In the genomic region with DNA sequence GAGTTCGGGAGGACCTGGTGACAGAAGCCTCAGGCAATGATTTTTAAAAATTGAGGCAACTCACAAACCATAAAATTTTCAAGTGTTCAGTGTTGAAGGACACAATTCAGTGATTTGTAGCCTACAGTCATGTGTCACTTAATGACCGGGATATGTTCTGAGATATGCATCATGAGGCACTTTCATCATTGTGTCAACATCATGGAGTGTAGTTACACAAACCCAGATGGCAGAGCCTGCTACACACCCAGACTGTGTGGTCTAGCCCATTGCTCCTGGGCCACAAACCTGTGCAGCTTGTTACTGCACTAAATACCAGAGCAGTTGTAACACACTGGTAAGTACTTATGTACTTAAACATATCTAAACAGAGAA, we compare ENCODE assay signal across 15 cellular contexts. TPM values are rescaled to one million over a fixed set of nuclear protein-coding genes. Genes with fewer than 3 reads are reported as not detected.
DNase-seq lines count a peak whose midpoint lies in the region; ATAC-seq and TF ChIP-seq lines count a peak whose summit lies in the region.
"Had no signal": no experiment of that assay in that cellular context is flagged by ENCODE, and none has a peak within 500 bp of the region (broad histone marks: within the 10 kb centered on the region; RNA-seq: fewer than 3 reads in every experiment).

No MANE protein-coding gene starts in this region.

- no peaks in the 10 kb centered on the region for H3K36me3 Mint-ChIP-seq in Caco-2 (ENCODE audit: insufficient read depth, unreplicated experiment)
- no peaks in the 10 kb centered on the region for H3K36me3 Mint-ChIP-seq in T-cell

- H3K27ac Mint-ChIP-seq in Caco-2 (ENCODE audit: unreplicated experiment): peak overlapping the region; percentile 71
- H3K27ac Mint-ChIP-seq in T-cell: no peak overlapping the region
- H3K27ac Mint-ChIP-seq: activated naive CD4-positive, alpha-beta T cell treated with anti-CD3 and anti-CD28 coated beads for 36 hours had no signal

- TF ChIP-seq CTCF in Caco-2 (IDR thresholded peaks at IDR 0.05; ENCODE audit: insufficient read depth in 1 of 2, low read depth in 1 of 2, low read length in 1 of 2, severe bottlenecking in 1 of 2, unreplicated experiment in 1 of 2): no peak
- TF ChIP-seq CTCF in LNCaP clone FGC (IDR thresholded peaks at IDR 0.05; ENCODE audit: control insufficient read depth, extremely low read depth, insufficient read depth): no peak
- TF ChIP-seq CTCF in choroid plexus epithelial cell (conservative IDR thresholded peaks at IDR 0.05; ENCODE audit: low read depth, low read length): no peak

- H3K27me3 ChIP-seq in Caco-2 (replicated peaks; ENCODE audit: control insufficient read depth, insufficient read depth, low read length) (no peaks in the 10 kb centered on the region), mucosa of rectum (ENCODE audit: control insufficient read depth in 2 of 2, insufficient read depth in 2 of 2, low read length in 2 of 2) (no peaks in the 10 kb centered on the region)

- H3K9me3 Mint-ChIP-seq in Caco-2 (ENCODE audit: unreplicated experiment) (peaks cover 15% of the 10 kb centered on the region), T-cell (peaks cover 4 to 17% (median 9%) of the 10 kb centered on the region in 3 donors)

- peaks cover 35% of the 10 kb centered on the region for H3K4me1 ChIP-seq in Caco-2
- H3K4me1 ChIP-seq in mucosa of rectum (ENCODE audit: control insufficient read depth in 2 of 2, insufficient read depth in 2 of 2, low read length in 2 of 2): peaks cover 21 to 22% of the 10 kb centered on the region in 2 donors

- POLR2A ChIA-PET in Caco-2 (lab: Charles Lee): no interaction called here
- POLR2A ChIA-PET in T-cell (lab: Charles Lee): no interaction called here

- intact Hi-C loops in Caco-2 (cut with micrococcal nuclease; ENCODE audit: unreplicated experiment): loop anchor here (1.0 to 5.0 kb wide), 2 partner anchors 37 to 46 kb away; no protein-coding TSS in a partner anchor

- peak overlapping the region; percentile 47 to 58 for H3K9ac ChIP-seq in mucosa of rectum (ENCODE audit: low read depth in 1 of 2, low read length in 2 of 2)

- ATAC-seq in T-cell (replicated peaks in 1 of 4): no peak

- peak; percentile 78 to 91 for DNase-seq in Caco-2
- peak; percentile 89 for DNase-seq in LNCaP clone FGC (ENCODE audit: low read depth)
- DNase-seq in choroid plexus epithelial cell (ENCODE audit: low read depth): peak; percentile 19
- DNase-seq in EL: no peak
- DNase-seq in activated gamma-delta T cell treated with Interleukin-2 at 50 U/mL for 16 hours: no peak
- DNase-seq in T-cell: no peak
- DNase-seq in NCI-H146 (lab: John Stamatoyannopoulos, UW): no peak
- DNase-seq: activated naive CD4-positive, alpha-beta T cell treated with anti-CD3 and anti-CD28 coated beads for 36 hours; erythroblast; KBM-7; NCI-H2171 treated with DMSO at 0.1 percent for 48 hours; right cardiac atrium; substantia nigra had no signal

- 0 out of 2 replicates have a peak, but pooled peaks cover 7% of the 10 kb centered on the region for H3K9me3 ChIP-seq in Caco-2
- peaks cover 0 to 6% of the 10 kb centered on the region in 2 donors for H3K9me3 ChIP-seq in mucosa of rectum (ENCODE audit: control insufficient read depth in 2 of 2, low read length in 2 of 2)

- H3K4me1 Mint-ChIP-seq in Caco-2 (ENCODE audit: low read depth, unreplicated experiment): peaks cover 24% of the 10 kb centered on the region
- no peaks in the 10 kb centered on the region for H3K4me1 Mint-ChIP-seq in T-cell

- H3K4me3 ChIP-seq in Caco-2 (ENCODE audit: low read depth, low read length) (no peak overlapping the region), LNCaP clone FGC (ENCODE audit: low read depth, low read length) (no peak overlapping the region), choroid plexus epithelial cell (ENCODE audit: low read depth, low read length) (no peak overlapping the region), mucosa of rectum (ENCODE audit: low read length in 2 of 2) (peak overlapping the region in 1 of 2 donors; percentile 34)

- CTCF ChIA-PET in Caco-2 (lab: Charles Lee): no interaction called here
- CTCF ChIA-PET in T-cell (lab: Charles Lee): interaction anchor here in 1 of 2 donors (0.7 kb wide), 1 partner anchor 54 kb away, joined by 3 read pairs; no protein-coding TSS in a partner anchor

- H3K4me3 Mint-ChIP-seq in Caco-2 (ENCODE audit: unreplicated experiment) (no peak overlapping the region), T-cell (no peak overlapping the region)
- H3K4me3 Mint-ChIP-seq: activated naive CD4-positive, alpha-beta T cell treated with anti-CD3 and anti-CD28 coated beads for 36 hours had no signal

- H3K27ac ChIP-seq in mucosa of rectum (ENCODE audit: low read depth in 2 of 2, low read length in 2 of 2): peak overlapping the region; percentile 87 to 96
- H3K27ac ChIP-seq: C4-2B had no signal

- H3K27me3 Mint-ChIP-seq in Caco-2 (ENCODE audit: insufficient read depth, unreplicated experiment) (no peaks in the 10 kb centered on the region), T-cell (peaks cover under 1 to 10% of the 10 kb centered on the region in 2 donors)

- BruUV-seq in Caco-2 (replicated peaks; lab: Mats Ljungman, UMichigan): no TSS peak

- H3K36me3 ChIP-seq in Caco-2 (ENCODE audit: control insufficient read depth, insufficient read depth, low read length): no peaks in the 10 kb centered on the region
- H3K36me3 ChIP-seq in mucosa of rectum (ENCODE audit: control insufficient read depth in 2 of 2, insufficient read depth in 2 of 2, low read length in 2 of 2): no peaks in the 10 kb centered on the region

RNA-seq across cellular contexts. Expression of a gene that starts 1.6 kb away (rescaled TPM):
- total RNA-seq in Caco-2 (2022): not detected in 2 replicates
- not detected for total RNA-seq in T-cell
- total RNA-seq: activated naive CD4-positive, alpha-beta T cell treated with anti-CD3 and anti-CD28 coated beads for 36 hours; right cardiac atrium had no signal

RNA-seq across cellular contexts. Expression of a gene that starts 12.5 kb away (rescaled TPM):
- total RNA-seq in Caco-2 (2022) (not detected in 2 replicates), T-cell (not detected)
- total RNA-seq: right cardiac atrium had no signal

RNA-seq across cellular contexts. Expression of a gene that starts 17.2 kb away (rescaled TPM):
- total RNA-seq in Caco-2 (2022): not detected in 2 replicates
- total RNA-seq in T-cell: 1 to 10 TPM in 4 of 5 donors, under 1 TPM in 1; 0.90 to 8.3 (median 3.3) TPM
- total RNA-seq: right cardiac atrium had no signal

RNA-seq across cellular contexts. Expression of a gene that starts 22.8 kb away (rescaled TPM):
- total RNA-seq in Caco-2 (2022) (175 and 184 TPM in 2 replicates), T-cell (100 to 1,000 TPM in 4 of 5 donors, 10 to 100 TPM in 1; 71.8 to 153 (median 131) TPM)

RNA-seq across cellular contexts. Expression of a gene that starts 30.3 kb away (rescaled TPM):
- total RNA-seq in Caco-2 (2022): 0.34 TPM in 1 of 2 replicates, not detected in the other
- total RNA-seq in T-cell: under 1 TPM in 1 of 5 donors, not detected in 4; 0.43 TPM

Comparison
In these comparisons a context has a peak if more than half of its experiments do, and no peak if none do; other contexts are left out.
1. DNase-seq: peak in Caco-2 (2 of 2), LNCaP clone FGC (single experiment) and choroid plexus epithelial cell (single experiment); none in EL (single experiment), activated gamma-delta T cell treated with Interleukin-2 at 50 U/mL for 16 hours (single experiment), T-cell (0 of 34) and NCI-H146 (single experiment).